22 cellular contexts compared by ENCODE assay signal in genomic region chr7:129513546-129513945, GRCh38. TPM values are rescaled to one million over a fixed set of nuclear protein-coding genes. Genes with fewer than 3 reads are reported as not detected.
A peak's percentile ranks its signal among the peaks of the same experiment; 100 is the strongest.
DNase-seq lines count a peak whose midpoint lies in the region; ATAC-seq, FAIRE-seq and TF ChIP-seq lines count a peak whose summit lies in the region.
"Had no signal": no experiment of that assay in that cellular context is flagged by ENCODE, and none has a peak within 500 bp of the region (broad histone marks: within the 10 kb centered on the region; RNA-seq: fewer than 3 reads in every experiment).

No MANE protein-coding gene starts in this region.

- H3K27me3 ChIP-seq in GM23338 (ENCODE audit: insufficient read depth) = no peaks in the 10 kb centered on the region
- no peaks in the 10 kb centered on the region for H3K27me3 ChIP-seq in MM.1S (replicated peaks; ENCODE audit: insufficient read depth, low read length)
- peaks cover 34 to 55% of the 10 kb centered on the region in 2 experiments for H3K27me3 ChIP-seq in K562 (ENCODE audit: control insufficient read depth in 2 of 2, insufficient read depth in 2 of 2, low read length in 2 of 2)
- no peaks in the 10 kb centered on the region for H3K27me3 ChIP-seq in lower lobe of right lung (ENCODE audit: low read depth)
- H3K27me3 ChIP-seq: BLaER1 treated with 17β-estradiol and CSF1 and Interleukin-3, amounts not matched to agents 10 nM and 100 nM had no signal

- no peak for TF ChIP-seq EP300 in K562 (IDR thresholded peaks at IDR 0.05; ENCODE audit: low read length)

- TF ChIP-seq RAD21 in K562 (CRISPR knock-in tag; conservative IDR thresholded peaks at IDR 0.05 in 1 of 2, IDR thresholded peaks at IDR 0.05 in 1 of 2) = no peak

- peaks cover 12% of the 10 kb centered on the region for H3K27me3 Mint-ChIP-seq in GM23338 (ENCODE audit: insufficient read depth, low read depth, poor library complexity)
- no peaks in the 10 kb centered on the region for H3K27me3 Mint-ChIP-seq in MCF 10A (ENCODE audit: insufficient read depth, unreplicated experiment)
- H3K27me3 Mint-ChIP-seq: B cell; CD4-positive, alpha-beta T cell had no signal

- no TSS peak for BruUV-seq in K562 (replicated peaks; lab: Mats Ljungman, UMichigan)
- no TSS peak for BruUV-seq in MCF 10A (replicated peaks; lab: Mats Ljungman, UMichigan)

- no peaks in the 10 kb centered on the region for H3K36me3 ChIP-seq in GM23338 (ENCODE audit: insufficient read depth)
- no peaks in the 10 kb centered on the region for H3K36me3 ChIP-seq in MM.1S (replicated peaks; ENCODE audit: insufficient read depth, low read length)
- H3K36me3 ChIP-seq in K562 (ENCODE audit: control insufficient read depth, insufficient read depth, low read length) = no peaks in the 10 kb centered on the region
- no peaks in the 10 kb centered on the region for H3K36me3 ChIP-seq in lower lobe of right lung
- H3K36me3 ChIP-seq: BLaER1 treated with 17β-estradiol and CSF1 and Interleukin-3, amounts not matched to agents 10 nM and 100 nM had no signal

- H4K20me1 ChIP-seq in GM23338 (replicated peaks; ENCODE audit: insufficient read depth) = no peaks in the 10 kb centered on the region
- H4K20me1 ChIP-seq in MM.1S (ENCODE audit: insufficient read depth, low read length) = no peaks in the 10 kb centered on the region
- H4K20me1 ChIP-seq in K562 (replicated peaks; ENCODE audit: control insufficient read depth, insufficient read depth, low read length) = no peaks in the 10 kb centered on the region
- H4K20me1 ChIP-seq: BLaER1 treated with 17β-estradiol and CSF1 and Interleukin-3, amounts not matched to agents 10 nM and 100 nM had no signal

- CTCF ChIA-PET in K562 (lab: Yijun Ruan, JAX; ENCODE audit: low intra/inter-chr PET ratio) (no interaction called here), MCF 10A (lab: Yijun Ruan, JAX) (interaction anchor here (1.4 kb wide), 1 partner anchor 122 kb away, joined by 3 read pairs; no protein-coding TSS in a partner anchor)

- no peaks in the 10 kb centered on the region for H3K9me1 ChIP-seq in K562 (ENCODE audit: control insufficient read depth, insufficient read depth, low read length)

- H3K27ac ChIP-seq in GM23338 (ENCODE audit: low read depth) (no peak overlapping the region), MM.1S (ENCODE audit: low read length) (no peak overlapping the region), K562 (ENCODE audit: extremely low read depth, low read depth, low read length) (no peak overlapping the region), lower lobe of right lung (no peak overlapping the region)
- H3K27ac ChIP-seq: A549; BLaER1 treated with 17β-estradiol and CSF1 and Interleukin-3, amounts not matched to agents 10 nM and 100 nM; C4-2B had no signal

- H3K9ac ChIP-seq in MM.1S (ENCODE audit: low read length) = no peak overlapping the region
- H3K9ac ChIP-seq in K562 (ENCODE audit: insufficient read depth in 1 of 2, low read depth in 2 of 2, low read length in 2 of 2) = no peak overlapping the region
- H3K9ac ChIP-seq: BLaER1 treated with 17β-estradiol and CSF1 and Interleukin-3, amounts not matched to agents 10 nM and 100 nM had no signal

- POLR2A ChIA-PET in K562 (lab: Yijun Ruan, JAX) (interaction anchor here (0.9 to 1.1 kb wide), 3 partner anchors 9 to 98 kb away, joined by 3 to 4 read pairs (median 3); partner anchors contain the start of gene NRF1), MCF 10A (lab: Yijun Ruan, JAX) (no interaction called here)

- H3K9me3 Mint-ChIP-seq in GM23338 = peaks cover 4% of the 10 kb centered on the region; the same call in 2 of the 3 replicates
- no peaks in the 10 kb centered on the region for H3K9me3 Mint-ChIP-seq in MCF 10A (ENCODE audit: unreplicated experiment)
- H3K9me3 Mint-ChIP-seq: CD4-positive, alpha-beta T cell; CD8-positive, alpha-beta T cell had no signal

- ATAC-seq in GM23338 (no peak), K562 (no peak), lower lobe of right lung (no peak), GM18907 (IDR thresholded peaks at IDR 0.05; ENCODE audit: unreplicated experiment) (no peak)
- ATAC-seq: CD8-positive, alpha-beta T cell had no signal

- H3K27ac Mint-ChIP-seq in GM23338 (peak overlapping the region; percentile 19; the same call in 1 of the 2 replicates), MCF 10A (ENCODE audit: low read depth, unreplicated experiment) (no peak overlapping the region)
- H3K27ac Mint-ChIP-seq: B cell; CD4-positive, alpha-beta T cell; CD8-positive, alpha-beta T cell had no signal

- no peaks in the 10 kb centered on the region for H3K36me3 Mint-ChIP-seq in GM23338 (ENCODE audit: low read depth)
- H3K36me3 Mint-ChIP-seq in MCF 10A (ENCODE audit: insufficient read depth, unreplicated experiment) = no peaks in the 10 kb centered on the region
- H3K36me3 Mint-ChIP-seq: CD8-positive, alpha-beta T cell had no signal

- no peaks in the 10 kb centered on the region for H3K9me3 ChIP-seq in MM.1S (replicated peaks; ENCODE audit: insufficient read depth, low read length)
- 0 out of 2 replicates have a peak, but pooled peaks cover 2% of the 10 kb centered on the region for H3K9me3 ChIP-seq in K562 (replicated peaks; ENCODE audit: control insufficient read depth, insufficient read depth, low read depth, low read length)
- no peaks in the 10 kb centered on the region for H3K9me3 ChIP-seq in lower lobe of right lung
- H3K9me3 ChIP-seq: A549; BLaER1 treated with 17β-estradiol and CSF1 and Interleukin-3, amounts not matched to agents 10 nM and 100 nM; Caco-2 had no signal

- 12% methylated on average over 10 of the region's 10 CpGs for WGBS in K562 (ENCODE audit: insufficient coverage, low coverage, missing lambda C conversion rate)

- in situ Hi-C loops in K562 (cut with MboI) = no loop called here

- no peak overlapping the region for H3K4me2 ChIP-seq in GM23338
- H3K4me2 ChIP-seq in MM.1S (ENCODE audit: low read depth, low read length) = no peak overlapping the region
- H3K4me2 ChIP-seq in K562 (ENCODE audit: insufficient read depth, low read length) = no peak overlapping the region
- H3K4me2 ChIP-seq: A549; BLaER1 treated with 17β-estradiol and CSF1 and Interleukin-3, amounts not matched to agents 10 nM and 100 nM had no signal

- H3K4me3 ChIP-seq in GM23338 = no peak overlapping the region
- H3K4me3 ChIP-seq in MM.1S (ENCODE audit: low read length) = no peak overlapping the region
- no peak overlapping the region for H3K4me3 ChIP-seq in K562
- no peak overlapping the region for H3K4me3 ChIP-seq in lower lobe of right lung
- H3K4me3 ChIP-seq: A549; BLaER1 treated with 17β-estradiol and CSF1 and Interleukin-3, amounts not matched to agents 10 nM and 100 nM had no signal

- H3K9me2 ChIP-seq in GM23338 (ENCODE audit: insufficient read depth) = no peaks in the 10 kb centered on the region
- H3K9me2 ChIP-seq in MM.1S (replicated peaks; ENCODE audit: insufficient read depth, low read length) = no peaks in the 10 kb centered on the region

- TF ChIP-seq CTCF in GM23338 (conservative IDR thresholded peaks at IDR 0.05; ENCODE audit: low read depth in 2 of 2) (no peak), MM.1S (IDR thresholded peaks at IDR 0.05; ENCODE audit: low read length) (no peak), K562 (IDR thresholded peaks at IDR 0.05 in 2 of 3, conservative IDR thresholded peaks at IDR 0.05 in 1 of 3; ENCODE audit: insufficient read depth in 2 of 3, low read depth in 1 of 3, low read length in 3 of 3) (no peak), lower lobe of right lung (IDR thresholded peaks at IDR 0.05) (no peak), MCF 10A (IDR thresholded peaks at IDR 0.05; ENCODE audit: unreplicated experiment) (no peak)

- H3K4me1 Mint-ChIP-seq in GM23338 (peaks cover 21% of the 10 kb centered on the region), MCF 10A (ENCODE audit: insufficient read depth, unreplicated experiment) (no peaks in the 10 kb centered on the region)
- H3K4me1 Mint-ChIP-seq: B cell had no signal

- H3K4me3 Mint-ChIP-seq in GM23338 (no peak overlapping the region), MCF 10A (ENCODE audit: unreplicated experiment) (no peak overlapping the region)
- H3K4me3 Mint-ChIP-seq: B cell; CD4-positive, alpha-beta T cell; CD8-positive, alpha-beta T cell had no signal

- FAIRE-seq in K562 (lab: Jason Lieb, UNC) = no peak
- FAIRE-seq: A549, D721Med, G401.6, GM12891 had no signal

- intact Hi-C loops in K562 (cut with micrococcal nuclease) (no loop called here), lower lobe of right lung (cut with DNase I) (no loop called here), MCF 10A (cut with micrococcal nuclease) (no loop called here)

- DNase-seq in GM23338 (ENCODE audit: low spot score) (no peak), MM.1S (peak; percentile 1), K562 (ENCODE audit: extremely low read depth in 1 of 4, low spot score in 3 of 4) (no peak), lower lobe of right lung (peak; percentile 1), A172 (ENCODE audit: low spot score) (no peak), NCI-H187 (lab: John Stamatoyannopoulos, UW) (no peak), MCF 10A (ENCODE audit: unreplicated experiment) (no peak)
- DNase-seq: 8988T; AML-193; Caco-2; Calu3; CD4-positive, alpha-beta T cell; CD8-positive, alpha-beta T cell; GF-D8 had no signal

- TF ChIP-seq POLR2A in K562 (conservative IDR thresholded peaks at IDR 0.05) = no peak

- H3K79me2 ChIP-seq in GM23338 (replicated peaks; ENCODE audit: insufficient read depth) = no peaks in the 10 kb centered on the region
- no peaks in the 10 kb centered on the region for H3K79me2 ChIP-seq in MM.1S (ENCODE audit: low read length)
- H3K79me2 ChIP-seq in K562 (ENCODE audit: control insufficient read depth, insufficient read depth, low read length) = no peaks in the 10 kb centered on the region

- H2AFZ ChIP-seq in GM23338 (peak overlapping the region; percentile 88), MM.1S (ENCODE audit: low read length) (no peak overlapping the region), K562 (ENCODE audit: low read depth, low read length) (no peak overlapping the region)

- peaks cover 11% of the 10 kb centered on the region; the same call in 1 of the 2 replicates for H3K4me1 ChIP-seq in GM23338 (ENCODE audit: insufficient read depth)
- H3K4me1 ChIP-seq in MM.1S (ENCODE audit: low read length) = no peaks in the 10 kb centered on the region
- no peaks in the 10 kb centered on the region for H3K4me1 ChIP-seq in K562 (replicated peaks in 1 of 2; ENCODE audit: control insufficient read depth in 2 of 2, insufficient read depth in 2 of 2, low read length in 2 of 2)
- no peaks in the 10 kb centered on the region for H3K4me1 ChIP-seq in lower lobe of right lung
- H3K4me1 ChIP-seq: A549, Caco-2 had no signal

- 0 out of 2 replicates have a peak, but pooled peaks cover 2% of the 10 kb centered on the region for H3F3A ChIP-seq in GM23338 (replicated peaks; ENCODE audit: low read depth)
- H3F3A ChIP-seq in MM.1S (ENCODE audit: insufficient read depth, low read length) = no peaks in the 10 kb centered on the region

RNA-seq across cellular contexts. Expression of gene SMKR1, which starts 11.2 kb away (rescaled TPM):
- total RNA-seq in GM23338 (2014; rRNA removed; shearing (Covaris generic)) = 0.70 TPM in 1 of 2 replicates, not detected in the other
- polyA plus RNA-seq in GM23338 (2016; fragmentation: Nextera tagmentation; extraction: Ambion mirVana) (1.7 and 2.1 TPM in 2 replicates), K562 (2011; rRNA removed) (1.3 and 1.5 TPM in 2 replicates), K562 (2014; fragmentation: Illumina TruSeq; extraction: Trizol) (1.4 and 1.5 TPM in 2 replicates), K562 (2014; fragmentation: Nextera tagmentation; extraction: Ambion mirVana) (under 1 TPM; 0.59 to 0.73 TPM), K562 (2014; rRNA removed) (1.8 TPM in 2 replicates)
- 1.4 and 1.6 TPM in 2 replicates for total RNA-seq in K562 (2011; cell fraction: chromatin; rRNA removed; ENCODE audit: low replicate concordance)
- total RNA-seq in K562 (2011; cell fraction: nucleolus; rRNA removed) = 1.4 TPM in 1 of 2 replicates, not detected in the other
- 1.5 TPM in 1 of 2 replicates, not detected in the other for total RNA-seq in K562 (2011; cell fraction: nucleoplasm; rRNA removed)
- total RNA-seq in K562 (2014; rRNA removed) (0.37 TPM in 1 of 2 replicates, not detected in the other), K562 (2014; rRNA removed; fragmentation: Illumina TruSeq; extraction: Trizol) (1.1 and 1.4 TPM in 2 replicates), K562 (2015; rRNA removed; fragmentation: Illumina TruSeq; extraction: Trizol) (0.62 and 1.7 TPM in 2 replicates), K562 (2021) (0.58 and 1.5 TPM in 2 replicates), lower lobe of right lung (1.1 TPM), MCF 10A (2022) (12.4 and 17.1 TPM in 2 replicates)
- 0.13 and 0.94 TPM in 2 replicates for polyA plus RNA-seq in K562 (2011; cell fraction: cytosol; rRNA removed)
- 5.4 and 7.6 TPM in 2 replicates for polyA plus RNA-seq in K562 (2011; cell fraction: nucleus; rRNA removed)
- polyA plus RNA-seq in K562 (2012) = 1.9 and 2.1 TPM in 2 replicates
- polyA minus RNA-seq in K562 (2011; rRNA and poly(A)+ RNA removed) = 1.5 TPM in 1 of 2 replicates, not detected in the other
- polyA minus RNA-seq in K562 (2011; cell fraction: cytosol; rRNA and poly(A)+ RNA removed) = not detected in 2 replicates
- polyA minus RNA-seq in K562 (2011; cell fraction: nucleus; rRNA and poly(A)+ RNA removed) = 0.78 TPM in 1 of 2 replicates, not detected in the other
- total RNA-seq in A172 (2014; rRNA removed; shearing (Covaris generic)) = 0.84 and 4.6 TPM in 2 replicates
- total RNA-seq: Caco-2, Calu3 had no signal

Comparison
In these comparisons a context has a peak if more than half of its experiments do, and no peak if none do; other contexts are left out.
1. DNase-seq: peak in MM.1S (single experiment) and lower lobe of right lung (single experiment); none in GM23338 (single experiment), K562 (0 of 4), A172 (single experiment), NCI-H187 (0 of 2) and MCF 10A (single experiment).